ENCODE assay signal across 8 cellular contexts in genomic region chr13:113493315-113493951, GRCh38. TPM values are rescaled to one million over a fixed set of nuclear protein-coding genes. Genes with fewer than 3 reads are reported as not detected.
A peak's percentile ranks its signal among the peaks of the same experiment; 100 is the strongest.
DNase-seq lines count a peak whose midpoint lies in the region; ATAC-seq and TF ChIP-seq lines count a peak whose summit lies in the region.

No MANE protein-coding gene starts in this region.

- 13 to 15% methylated on average over 5 of the region's 5 CpGs for WGBS in aorta, 2 donors

- H3K9me3 ChIP-seq in aorta (ENCODE audit: control insufficient read depth, low read length) = no peaks in the 10 kb centered on the region

- CTCF ChIA-PET in BJ (lab: Yijun Ruan, JAX) (interaction anchor here (1.1 kb wide), 1 partner anchor 39 kb away, joined by 3 read pairs; no protein-coding TSS in a partner anchor), GM10248 (lab: Yijun Ruan, JAX) (interaction anchor here (0.8 to 1.8 kb wide), 4 partner anchors 8 to 732 kb away, joined by 3 to 9 read pairs (median 3); no protein-coding TSS in a partner anchor)

- TF ChIP-seq CTCF in BJ (IDR thresholded peaks at IDR 0.05; ENCODE audit: insufficient read depth, low read depth, low read length) = no peak
- no peak for TF ChIP-seq CTCF in GM10248 (IDR thresholded peaks at IDR 0.05; ENCODE audit: control extremely low read depth, extremely low read depth, low read depth, missing control alignments)

- no peaks in the 10 kb centered on the region for H3K27me3 ChIP-seq in BJ (ENCODE audit: control insufficient read depth, insufficient read depth, low read length)
- no peaks in the 10 kb centered on the region for H3K27me3 ChIP-seq in aorta (ENCODE audit: control insufficient read depth in 1 of 2, insufficient read depth in 2 of 2, low read length in 1 of 2)

- intact Hi-C loops in aorta (cut with DNase I) = loop anchor here in 1 of 2 donors (5.0 kb wide), 1 partner anchor 81 kb away; no protein-coding TSS in a partner anchor

- H3K36me3 ChIP-seq in BJ (ENCODE audit: control insufficient read depth, insufficient read depth, low read length) (peaks cover 14% of the 10 kb centered on the region), aorta (ENCODE audit: control insufficient read depth in 1 of 2, insufficient read depth in 2 of 2, low read length in 1 of 2) (peaks cover 0 to 6% of the 10 kb centered on the region in 2 donors)

- peak; percentile 88 for DNase-seq in BJ (ENCODE audit: low read depth)
- DNase-seq in NCI-H146 treated with DMSO at 0.1 percent for 48 hours (lab: John Stamatoyannopoulos, UW; ENCODE audit: unreplicated experiment) = peak; percentile 11
- DNase-seq in amniotic epithelial cell (ENCODE audit: low read depth) = peak; percentile 98
- peak; percentile 91 for DNase-seq in kidney tubule cell (ENCODE audit: low spot score)
- no peak for DNase-seq in aorta
- no peak for DNase-seq in GM10248 (ENCODE audit: extremely low spot score)

- H3K27ac ChIP-seq in aorta (ENCODE audit: low read depth in 1 of 2, low read length in 2 of 2) = peak overlapping the region; percentile 26 to 37

- no peaks in the 10 kb centered on the region for H3K4me1 ChIP-seq in aorta (ENCODE audit: control insufficient read depth in 1 of 2, insufficient read depth in 2 of 2, low read length in 2 of 2)

- ATAC-seq in GM18867 (IDR thresholded peaks at IDR 0.05; ENCODE audit: unreplicated experiment) (peak; percentile 23), aorta (ENCODE audit: low FRiP score) (no peak), HG03045 (IDR thresholded peaks at IDR 0.05; ENCODE audit: unreplicated experiment) (no peak)

- H3K4me3 ChIP-seq in BJ (ENCODE audit: low read depth, low read length) = peak overlapping the region; percentile 10; the same call in 1 of the 2 replicates
- peak overlapping the region in 1 of 2 donors; percentile 24 for H3K4me3 ChIP-seq in aorta (ENCODE audit: low read length in 2 of 2)

- POLR2A ChIA-PET in BJ (lab: Charles Lee) = no interaction called here
- POLR2A ChIA-PET in GM10248 (lab: Yijun Ruan, JAX) = interaction anchor here (0.8 kb wide), 1 partner anchor 10 kb away, joined by 3 read pairs; no protein-coding TSS in a partner anchor

RNA-seq across cellular contexts. Expression of gene DCUN1D2, which starts 2.9 kb away (rescaled TPM):
- polyA plus RNA-seq in BJ (2011; rRNA removed) = 11.0 and 12.7 TPM in 2 replicates
- 4.1 and 7.5 TPM in 2 replicates for polyA minus RNA-seq in BJ (2011; rRNA and poly(A)+ RNA removed)
- total RNA-seq in aorta = 10 to 100 TPM; 16.3 to 28.2 TPM
- polyA plus RNA-seq in aorta = 10 to 100 TPM in 1 of 2 donors, 1 to 10 TPM in 1; 7.4 to 16.9 TPM

RNA-seq across cellular contexts. Expression of gene ADPRHL1, which starts 40.1 kb away (rescaled TPM):
- polyA plus RNA-seq in BJ (2011; rRNA removed) (0.78 and 1.1 TPM in 2 replicates), aorta (1 to 10 TPM; 2.0 to 3.9 TPM)
- polyA minus RNA-seq in BJ (2011; rRNA and poly(A)+ RNA removed) = 0.26 and 0.52 TPM in 2 replicates
- 10 to 100 TPM in 1 of 2 donors, 1 to 10 TPM in 1; 2.4 to 10.8 TPM for total RNA-seq in aorta

Comparison
In these comparisons a context has a peak if more than half of its experiments do, and no peak if none do; other contexts are left out.
1. DNase-seq: peak in BJ (single experiment), NCI-H146 treated with DMSO at 0.1 percent for 48 hours (single experiment), amniotic epithelial cell (single experiment) and kidney tubule cell (single experiment); none in aorta (0 of 2) and GM10248 (single experiment).